In the genomic region with DNA sequence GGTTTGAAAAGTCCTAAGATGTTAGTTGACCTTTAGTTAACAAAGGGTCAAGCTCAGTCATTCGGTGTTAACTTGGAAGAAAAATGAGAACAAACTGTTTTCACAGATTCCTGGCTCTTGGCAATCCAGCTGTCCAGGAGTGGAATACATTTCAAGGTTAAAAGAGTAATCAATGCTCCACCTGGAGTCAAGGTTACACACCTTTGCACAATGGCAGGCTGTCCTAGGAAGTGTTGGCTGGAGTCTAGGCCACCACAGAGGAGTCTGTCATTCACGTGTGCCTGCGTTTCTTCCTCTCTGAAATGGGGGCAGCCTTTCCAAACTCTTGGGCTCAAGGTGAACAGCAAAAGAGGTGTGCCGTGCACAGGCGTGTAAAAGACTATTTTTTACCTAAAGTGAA, we compare ENCODE assay signal across 1 cellular context.
A peak's percentile ranks its signal among the peaks of the same experiment; 100 is the strongest.
TF ChIP-seq lines count a peak whose summit lies in the region.

No MANE protein-coding gene starts in this region.

TF ChIP-seq in HepG2, 621 proteins besides CTCF, POLR2A, EP300 and RAD21 (continued from another document and continues in another):
- TF ChIP-seq SRSF4 (IDR thresholded peaks at IDR 0.05; ENCODE audit: low read depth, low read length, poor library complexity, severe bottlenecking): no peak
- TF ChIP-seq FOSL1 (CRISPR knock-in tag; IDR thresholded peaks at IDR 0.05; ENCODE audit: borderline replicate concordance): no peak
- no peak for TF ChIP-seq ZNF432 (CRISPR knock-in tag; IDR thresholded peaks at IDR 0.05; ENCODE audit: borderline replicate concordance)
- no peak for TF ChIP-seq HES4 (CRISPR knock-in tag; IDR thresholded peaks at IDR 0.05; ENCODE audit: borderline replicate concordance)
- TF ChIP-seq MAF1 (CRISPR knock-in tag; IDR thresholded peaks at IDR 0.05; ENCODE audit: borderline replicate concordance): no peak
- TF ChIP-seq NR2F1 (CRISPR knock-in tag; IDR thresholded peaks at IDR 0.05): peak; percentile 74 to 86; a peak in 3 of 4 replicates
- TF ChIP-seq ZIK1 (CRISPR knock-in tag; IDR thresholded peaks at IDR 0.05; ENCODE audit: borderline replicate concordance, low read depth): no peak
- TF ChIP-seq ZNF562 (CRISPR knock-in tag; IDR thresholded peaks at IDR 0.05; ENCODE audit: borderline replicate concordance): no peak
- peak; percentile 92 for TF ChIP-seq SKI (IDR thresholded peaks at IDR 0.05; ENCODE audit: partially characterized antibody)
- TF ChIP-seq MAZ (IDR thresholded peaks at IDR 0.05; ENCODE audit: borderline replicate concordance, low read depth, low read length): no peak
- peak; percentile 59; the same call in 1 of the 2 replicates for TF ChIP-seq MAZ (CRISPR knock-in tag; IDR thresholded peaks at IDR 0.05; ENCODE audit: low read depth)
- no peak for TF ChIP-seq ZNF766 (CRISPR knock-in tag; IDR thresholded peaks at IDR 0.05; ENCODE audit: borderline replicate concordance)
- TF ChIP-seq SCMH1 (CRISPR knock-in tag; IDR thresholded peaks at IDR 0.05; ENCODE audit: borderline replicate concordance): no peak
- no peak for TF ChIP-seq THYN1 (CRISPR knock-in tag; IDR thresholded peaks at IDR 0.05; ENCODE audit: borderline replicate concordance, low read depth)
- no peak for TF ChIP-seq RARG (CRISPR knock-in tag; IDR thresholded peaks at IDR 0.05; ENCODE audit: low read depth)
- TF ChIP-seq, protein P1, sequence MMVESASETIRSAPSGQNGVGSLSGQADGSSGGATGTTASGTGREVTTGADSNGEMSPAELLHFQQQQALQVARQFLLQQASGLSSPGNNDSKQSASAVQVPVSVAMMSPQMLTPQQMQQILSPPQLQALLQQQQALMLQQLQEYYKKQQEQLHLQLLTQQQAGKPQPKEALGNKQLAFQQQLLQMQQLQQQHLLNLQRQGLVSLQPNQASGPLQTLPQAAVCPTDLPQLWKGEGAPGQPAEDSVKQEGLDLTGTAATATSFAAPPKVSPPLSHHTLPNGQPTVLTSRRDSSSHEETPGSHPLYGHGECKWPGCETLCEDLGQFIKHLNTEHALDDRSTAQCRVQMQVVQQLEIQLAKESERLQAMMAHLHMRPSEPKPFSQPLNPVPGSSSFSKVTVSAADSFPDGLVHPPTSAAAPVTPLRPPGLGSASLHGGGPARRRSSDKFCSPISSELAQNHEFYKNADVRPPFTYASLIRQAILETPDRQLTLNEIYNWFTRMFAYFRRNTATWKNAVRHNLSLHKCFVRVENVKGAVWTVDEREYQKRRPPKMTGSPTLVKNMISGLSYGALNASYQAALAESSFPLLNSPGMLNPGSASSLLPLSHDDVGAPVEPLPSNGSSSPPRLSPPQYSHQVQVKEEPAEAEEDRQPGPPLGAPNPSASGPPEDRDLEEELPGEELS (CRISPR knock-in tag; IDR thresholded peaks at IDR 0.05): peak; percentile 76
- TF ChIP-seq, protein P2, sequence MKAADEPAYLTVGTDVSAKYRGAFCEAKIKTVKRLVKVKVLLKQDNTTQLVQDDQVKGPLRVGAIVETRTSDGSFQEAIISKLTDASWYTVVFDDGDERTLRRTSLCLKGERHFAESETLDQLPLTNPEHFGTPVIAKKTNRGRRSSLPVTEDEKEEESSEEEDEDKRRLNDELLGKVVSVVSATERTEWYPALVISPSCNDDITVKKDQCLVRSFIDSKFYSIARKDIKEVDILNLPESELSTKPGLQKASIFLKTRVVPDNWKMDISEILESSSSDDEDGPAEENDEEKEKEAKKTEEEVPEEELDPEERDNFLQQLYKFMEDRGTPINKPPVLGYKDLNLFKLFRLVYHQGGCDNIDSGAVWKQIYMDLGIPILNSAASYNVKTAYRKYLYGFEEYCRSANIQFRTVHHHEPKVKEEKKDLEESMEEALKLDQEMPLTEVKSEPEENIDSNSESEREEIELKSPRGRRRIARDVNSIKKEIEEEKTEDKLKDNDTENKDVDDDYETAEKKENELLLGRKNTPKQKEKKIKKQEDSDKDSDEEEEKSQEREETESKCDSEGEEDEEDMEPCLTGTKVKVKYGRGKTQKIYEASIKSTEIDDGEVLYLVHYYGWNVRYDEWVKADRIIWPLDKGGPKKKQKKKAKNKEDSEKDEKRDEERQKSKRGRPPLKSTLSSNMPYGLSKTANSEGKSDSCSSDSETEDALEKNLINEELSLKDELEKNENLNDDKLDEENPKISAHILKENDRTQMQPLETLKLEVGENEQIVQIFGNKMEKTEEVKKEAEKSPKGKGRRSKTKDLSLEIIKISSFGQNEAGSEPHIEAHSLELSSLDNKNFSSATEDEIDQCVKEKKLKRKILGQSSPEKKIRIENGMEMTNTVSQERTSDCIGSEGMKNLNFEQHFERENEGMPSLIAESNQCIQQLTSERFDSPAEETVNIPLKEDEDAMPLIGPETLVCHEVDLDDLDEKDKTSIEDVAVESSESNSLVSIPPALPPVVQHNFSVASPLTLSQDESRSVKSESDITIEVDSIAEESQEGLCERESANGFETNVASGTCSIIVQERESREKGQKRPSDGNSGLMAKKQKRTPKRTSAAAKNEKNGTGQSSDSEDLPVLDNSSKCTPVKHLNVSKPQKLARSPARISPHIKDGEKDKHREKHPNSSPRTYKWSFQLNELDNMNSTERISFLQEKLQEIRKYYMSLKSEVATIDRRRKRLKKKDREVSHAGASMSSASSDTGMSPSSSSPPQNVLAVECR (CRISPR knock-in tag; IDR thresholded peaks at IDR 0.05; ENCODE audit: borderline replicate concordance): peak; percentile 50; the same call in 1 of the 2 replicates
- no peak for TF ChIP-seq SP1 (IDR thresholded peaks at IDR 0.05)
- TF ChIP-seq SP1 (CRISPR knock-in tag; IDR thresholded peaks at IDR 0.05): no peak
- no peak for TF ChIP-seq ZFAT (CRISPR knock-in tag; conservative IDR thresholded peaks at IDR 0.05)
- TF ChIP-seq, protein P3, sequence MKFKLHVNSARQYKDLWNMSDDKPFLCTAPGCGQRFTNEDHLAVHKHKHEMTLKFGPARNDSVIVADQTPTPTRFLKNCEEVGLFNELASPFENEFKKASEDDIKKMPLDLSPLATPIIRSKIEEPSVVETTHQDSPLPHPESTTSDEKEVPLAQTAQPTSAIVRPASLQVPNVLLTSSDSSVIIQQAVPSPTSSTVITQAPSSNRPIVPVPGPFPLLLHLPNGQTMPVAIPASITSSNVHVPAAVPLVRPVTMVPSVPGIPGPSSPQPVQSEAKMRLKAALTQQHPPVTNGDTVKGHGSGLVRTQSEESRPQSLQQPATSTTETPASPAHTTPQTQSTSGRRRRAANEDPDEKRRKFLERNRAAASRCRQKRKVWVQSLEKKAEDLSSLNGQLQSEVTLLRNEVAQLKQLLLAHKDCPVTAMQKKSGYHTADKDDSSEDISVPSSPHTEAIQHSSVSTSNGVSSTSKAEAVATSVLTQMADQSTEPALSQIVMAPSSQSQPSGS (CRISPR knock-in tag; IDR thresholded peaks at IDR 0.05): peak; percentile 43; the same call in 1 of the 2 replicates
- no peak for TF ChIP-seq GTF3A (CRISPR knock-in tag; conservative IDR thresholded peaks at IDR 0.05)
- no peak for TF ChIP-seq ZC3H4 (CRISPR knock-in tag; IDR thresholded peaks at IDR 0.05; ENCODE audit: borderline replicate concordance)
- peak; percentile 75; the same call in 1 of the 2 replicates for TF ChIP-seq ZNF205 (CRISPR knock-in tag; IDR thresholded peaks at IDR 0.05)
- TF ChIP-seq ZNF570 (CRISPR knock-in tag; IDR thresholded peaks at IDR 0.05; ENCODE audit: borderline replicate concordance): 0 out of 2 replicates have a peak, but pooled peaks have one; percentile 42
- TF ChIP-seq, protein P4, sequence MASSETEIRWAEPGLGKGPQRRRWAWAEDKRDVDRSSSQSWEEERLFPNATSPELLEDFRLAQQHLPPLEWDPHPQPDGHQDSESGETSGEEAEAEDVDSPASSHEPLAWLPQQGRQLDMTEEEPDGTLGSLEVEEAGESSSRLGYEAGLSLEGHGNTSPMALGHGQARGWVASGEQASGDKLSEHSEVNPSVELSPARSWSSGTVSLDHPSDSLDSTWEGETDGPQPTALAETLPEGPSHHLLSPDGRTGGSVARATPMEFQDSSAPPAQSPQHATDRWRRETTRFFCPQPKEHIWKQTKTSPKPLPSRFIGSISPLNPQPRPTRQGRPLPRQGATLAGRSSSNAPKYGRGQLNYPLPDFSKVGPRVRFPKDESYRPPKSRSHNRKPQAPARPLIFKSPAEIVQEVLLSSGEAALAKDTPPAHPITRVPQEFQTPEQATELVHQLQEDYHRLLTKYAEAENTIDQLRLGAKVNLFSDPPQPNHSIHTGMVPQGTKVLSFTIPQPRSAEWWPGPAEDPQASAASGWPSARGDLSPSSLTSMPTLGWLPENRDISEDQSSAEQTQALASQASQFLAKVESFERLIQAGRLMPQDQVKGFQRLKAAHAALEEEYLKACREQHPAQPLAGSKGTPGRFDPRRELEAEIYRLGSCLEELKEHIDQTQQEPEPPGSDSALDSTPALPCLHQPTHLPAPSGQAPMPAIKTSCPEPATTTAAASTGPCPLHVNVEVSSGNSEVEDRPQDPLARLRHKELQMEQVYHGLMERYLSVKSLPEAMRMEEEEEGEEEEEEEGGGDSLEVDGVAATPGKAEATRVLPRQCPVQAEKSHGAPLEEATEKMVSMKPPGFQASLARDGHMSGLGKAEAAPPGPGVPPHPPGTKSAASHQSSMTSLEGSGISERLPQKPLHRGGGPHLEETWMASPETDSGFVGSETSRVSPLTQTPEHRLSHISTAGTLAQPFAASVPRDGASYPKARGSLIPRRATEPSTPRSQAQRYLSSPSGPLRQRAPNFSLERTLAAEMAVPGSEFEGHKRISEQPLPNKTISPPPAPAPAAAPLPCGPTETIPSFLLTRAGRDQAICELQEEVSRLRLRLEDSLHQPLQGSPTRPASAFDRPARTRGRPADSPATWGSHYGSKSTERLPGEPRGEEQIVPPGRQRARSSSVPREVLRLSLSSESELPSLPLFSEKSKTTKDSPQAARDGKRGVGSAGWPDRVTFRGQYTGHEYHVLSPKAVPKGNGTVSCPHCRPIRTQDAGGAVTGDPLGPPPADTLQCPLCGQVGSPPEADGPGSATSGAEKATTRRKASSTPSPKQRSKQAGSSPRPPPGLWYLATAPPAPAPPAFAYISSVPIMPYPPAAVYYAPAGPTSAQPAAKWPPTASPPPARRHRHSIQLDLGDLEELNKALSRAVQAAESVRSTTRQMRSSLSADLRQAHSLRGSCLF (CRISPR knock-in tag; IDR thresholded peaks at IDR 0.05; ENCODE audit: borderline replicate concordance): no peak
- TF ChIP-seq, protein P5, sequence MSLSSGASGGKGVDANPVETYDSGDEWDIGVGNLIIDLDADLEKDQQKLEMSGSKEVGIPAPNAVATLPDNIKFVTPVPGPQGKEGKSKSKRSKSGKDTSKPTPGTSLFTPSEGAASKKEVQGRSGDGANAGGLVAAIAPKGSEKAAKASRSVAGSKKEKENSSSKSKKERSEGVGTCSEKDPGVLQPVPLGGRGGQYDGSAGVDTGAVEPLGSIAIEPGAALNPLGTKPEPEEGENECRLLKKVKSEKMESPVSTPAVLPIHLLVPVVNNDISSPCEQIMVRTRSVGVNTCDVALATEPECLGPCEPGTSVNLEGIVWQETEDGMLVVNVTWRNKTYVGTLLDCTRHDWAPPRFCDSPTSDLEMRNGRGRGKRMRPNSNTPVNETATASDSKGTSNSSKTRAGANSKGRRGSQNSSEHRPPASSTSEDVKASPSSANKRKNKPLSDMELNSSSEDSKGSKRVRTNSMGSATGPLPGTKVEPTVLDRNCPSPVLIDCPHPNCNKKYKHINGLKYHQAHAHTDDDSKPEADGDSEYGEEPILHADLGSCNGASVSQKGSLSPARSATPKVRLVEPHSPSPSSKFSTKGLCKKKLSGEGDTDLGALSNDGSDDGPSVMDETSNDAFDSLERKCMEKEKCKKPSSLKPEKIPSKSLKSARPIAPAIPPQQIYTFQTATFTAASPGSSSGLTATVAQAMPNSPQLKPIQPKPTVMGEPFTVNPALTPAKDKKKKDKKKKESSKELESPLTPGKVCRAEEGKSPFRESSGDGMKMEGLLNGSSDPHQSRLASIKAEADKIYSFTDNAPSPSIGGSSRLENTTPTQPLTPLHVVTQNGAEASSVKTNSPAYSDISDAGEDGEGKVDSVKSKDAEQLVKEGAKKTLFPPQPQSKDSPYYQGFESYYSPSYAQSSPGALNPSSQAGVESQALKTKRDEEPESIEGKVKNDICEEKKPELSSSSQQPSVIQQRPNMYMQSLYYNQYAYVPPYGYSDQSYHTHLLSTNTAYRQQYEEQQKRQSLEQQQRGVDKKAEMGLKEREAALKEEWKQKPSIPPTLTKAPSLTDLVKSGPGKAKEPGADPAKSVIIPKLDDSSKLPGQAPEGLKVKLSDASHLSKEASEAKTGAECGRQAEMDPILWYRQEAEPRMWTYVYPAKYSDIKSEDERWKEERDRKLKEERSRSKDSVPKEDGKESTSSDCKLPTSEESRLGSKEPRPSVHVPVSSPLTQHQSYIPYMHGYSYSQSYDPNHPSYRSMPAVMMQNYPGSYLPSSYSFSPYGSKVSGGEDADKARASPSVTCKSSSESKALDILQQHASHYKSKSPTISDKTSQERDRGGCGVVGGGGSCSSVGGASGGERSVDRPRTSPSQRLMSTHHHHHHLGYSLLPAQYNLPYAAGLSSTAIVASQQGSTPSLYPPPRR (CRISPR knock-in tag; IDR thresholded peaks at IDR 0.05; ENCODE audit: borderline replicate concordance): peak; percentile 78; the same call in 1 of the 2 replicates
- TF ChIP-seq NFYC (CRISPR knock-in tag; IDR thresholded peaks at IDR 0.05): no peak
- no peak for TF ChIP-seq ZBTB8A (CRISPR knock-in tag; IDR thresholded peaks at IDR 0.05; ENCODE audit: borderline replicate concordance, low read depth)
- TF ChIP-seq, protein P6, sequence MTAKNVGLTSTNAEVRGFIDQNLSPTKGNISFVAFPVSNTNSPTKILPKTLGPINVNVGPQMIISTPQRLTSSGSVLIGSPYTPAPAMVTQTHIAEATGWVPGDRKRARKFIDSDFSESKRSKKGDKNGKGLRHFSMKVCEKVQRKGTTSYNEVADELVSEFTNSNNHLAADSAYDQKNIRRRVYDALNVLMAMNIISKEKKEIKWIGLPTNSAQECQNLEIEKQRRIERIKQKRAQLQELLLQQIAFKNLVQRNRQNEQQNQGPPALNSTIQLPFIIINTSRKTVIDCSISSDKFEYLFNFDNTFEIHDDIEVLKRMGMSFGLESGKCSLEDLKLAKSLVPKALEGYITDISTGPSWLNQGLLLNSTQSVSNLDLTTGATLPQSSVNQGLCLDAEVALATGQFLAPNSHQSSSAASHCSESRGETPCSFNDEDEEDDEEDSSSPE (CRISPR knock-in tag; IDR thresholded peaks at IDR 0.05): 0 out of 2 replicates have a peak, but pooled peaks have one; percentile 24
- TF ChIP-seq TEAD2 (CRISPR knock-in tag; IDR thresholded peaks at IDR 0.05): no peak
- TF ChIP-seq, protein P7, sequence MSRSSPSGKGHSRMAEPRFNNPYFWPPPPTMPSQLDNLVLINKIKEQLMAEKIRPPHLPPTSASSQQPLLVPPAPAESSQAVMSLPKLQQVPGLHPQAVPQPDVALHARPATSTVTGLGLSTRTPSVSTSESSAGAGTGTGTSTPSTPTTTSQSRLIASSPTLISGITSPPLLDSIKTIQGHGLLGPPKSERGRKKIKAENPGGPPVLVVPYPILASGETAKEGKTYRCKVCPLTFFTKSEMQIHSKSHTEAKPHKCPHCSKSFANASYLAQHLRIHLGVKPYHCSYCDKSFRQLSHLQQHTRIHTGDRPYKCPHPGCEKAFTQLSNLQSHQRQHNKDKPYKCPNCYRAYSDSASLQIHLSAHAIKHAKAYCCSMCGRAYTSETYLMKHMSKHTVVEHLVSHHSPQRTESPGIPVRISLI (CRISPR knock-in tag; IDR thresholded peaks at IDR 0.05; ENCODE audit: borderline replicate concordance): peak; percentile 20; the same call in 1 of the 2 replicates
- TF ChIP-seq, protein P8, sequence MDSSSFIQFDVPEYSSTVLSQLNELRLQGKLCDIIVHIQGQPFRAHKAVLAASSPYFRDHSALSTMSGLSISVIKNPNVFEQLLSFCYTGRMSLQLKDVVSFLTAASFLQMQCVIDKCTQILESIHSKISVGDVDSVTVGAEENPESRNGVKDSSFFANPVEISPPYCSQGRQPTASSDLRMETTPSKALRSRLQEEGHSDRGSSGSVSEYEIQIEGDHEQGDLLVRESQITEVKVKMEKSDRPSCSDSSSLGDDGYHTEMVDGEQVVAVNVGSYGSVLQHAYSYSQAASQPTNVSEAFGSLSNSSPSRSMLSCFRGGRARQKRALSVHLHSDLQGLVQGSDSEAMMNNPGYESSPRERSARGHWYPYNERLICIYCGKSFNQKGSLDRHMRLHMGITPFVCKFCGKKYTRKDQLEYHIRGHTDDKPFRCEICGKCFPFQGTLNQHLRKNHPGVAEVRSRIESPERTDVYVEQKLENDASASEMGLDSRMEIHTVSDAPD (CRISPR knock-in tag; IDR thresholded peaks at IDR 0.05): no peak; the same call in 1 of the 2 replicates
- no peak for TF ChIP-seq ZNF839 (CRISPR knock-in tag; IDR thresholded peaks at IDR 0.05; ENCODE audit: borderline replicate concordance)
